In genomic region chr9:131419716-131420115, GRCh38 we compare ENCODE assay signal across 12 cellular contexts. TPM values are rescaled to one million over a fixed set of nuclear protein-coding genes. Genes with fewer than 3 reads are reported as not detected.
DNase-seq lines count a peak whose midpoint lies in the region; ATAC-seq and TF ChIP-seq lines count a peak whose summit lies in the region.
"Had no signal": no experiment of that assay in that cellular context is flagged by ENCODE, and none has a peak within 500 bp of the region (broad histone marks: within the 10 kb centered on the region; RNA-seq: fewer than 3 reads in every experiment).

No MANE protein-coding gene starts in this region.

- no peaks in the 10 kb centered on the region for H3K9me3 ChIP-seq in testis

- no peaks in the 10 kb centered on the region for H3K36me3 ChIP-seq in testis (ENCODE audit: low read depth, missing control alignments)

- H3K9me3 Mint-ChIP-seq in activated CD4-positive, alpha-beta T cell treated with anti-CD3 and anti-CD28 coated beads, Interleukin-2, amount 10 ng/mL, durations not matched to agents 7 days and 5 days = no peaks in the 10 kb centered on the region
- H3K9me3 Mint-ChIP-seq in activated CD8-positive, alpha-beta T cell treated with anti-CD3 and anti-CD28 coated beads for 36 hours = no peaks in the 10 kb centered on the region
- peaks cover 20% of the 10 kb centered on the region for H3K9me3 Mint-ChIP-seq in glutamatergic neuron (ENCODE audit: unreplicated experiment)
- no peaks in the 10 kb centered on the region for H3K9me3 Mint-ChIP-seq in stimulated activated memory B cell treated with anti-CD40 and anti-IgM and Interleukin-4, amounts not matched to agents 10 μg/mL and 1 μg/mL and 100 μg/mL, for 72 hours

- H3K27me3 ChIP-seq in testis = no peaks in the 10 kb centered on the region

- no peaks in the 10 kb centered on the region for H3K27me3 Mint-ChIP-seq in activated CD4-positive, alpha-beta T cell treated with anti-CD3 and anti-CD28 coated beads, Interleukin-2, amount 10 ng/mL, durations not matched to agents 7 days and 5 days
- no peaks in the 10 kb centered on the region for H3K27me3 Mint-ChIP-seq in activated CD8-positive, alpha-beta T cell treated with anti-CD3 and anti-CD28 coated beads for 36 hours
- peaks cover 11% of the 10 kb centered on the region for H3K27me3 Mint-ChIP-seq in glutamatergic neuron (ENCODE audit: unreplicated experiment)
- no peaks in the 10 kb centered on the region for H3K27me3 Mint-ChIP-seq in stimulated activated memory B cell treated with anti-CD40 and anti-IgM and Interleukin-4, amounts not matched to agents 10 μg/mL and 1 μg/mL and 100 μg/mL, for 72 hours

- no peak for TF ChIP-seq CTCF in activated CD8-positive, alpha-beta T cell treated with anti-CD3 and anti-CD28 coated beads for 36 hours (IDR thresholded peaks at IDR 0.05)
- no peak for TF ChIP-seq CTCF in glutamatergic neuron (IDR thresholded peaks at IDR 0.05; ENCODE audit: partially characterized antibody, unreplicated experiment)
- no peak for TF ChIP-seq CTCF in testis (IDR thresholded peaks at IDR 0.05)

- no peak for ATAC-seq in activated CD8-positive, alpha-beta T cell treated with anti-CD3 and anti-CD28 coated beads for 36 hours
- no peak for ATAC-seq in stimulated activated memory B cell treated with anti-CD40 and anti-IgM and Interleukin-4, amounts not matched to agents 10 μg/mL and 1 μg/mL and 100 μg/mL, for 72 hours
- ATAC-seq in GM18517 (IDR thresholded peaks at IDR 0.05; ENCODE audit: unreplicated experiment) = no peak

- 69 to 71% methylated on average over 7 to 12 of the region's 12 CpGs for WGBS in testis, 2 donors

- POLR2A ChIA-PET in activated CD4-positive, alpha-beta T cell treated with anti-CD3 and anti-CD28 coated beads, Interleukin-2, amount 10 ng/mL, durations not matched to agents 7 days and 5 days (lab: Charles Lee) = no interaction called here
- POLR2A ChIA-PET in activated CD8-positive, alpha-beta T cell treated with anti-CD3 and anti-CD28 coated beads for 36 hours (lab: Charles Lee) = interaction anchor here (1.0 to 3.7 kb wide), 3 partner anchors 11 to 28 kb away, joined by 3 to 23 read pairs (median 3); no protein-coding TSS in a partner anchor

- no peak for DNase-seq in activated CD4-positive, alpha-beta T cell treated with anti-CD3 and anti-CD28 coated beads, Interleukin-2, amount 10 ng/mL, durations not matched to agents 7 days and 5 days
- DNase-seq in activated CD4-positive, alpha-beta T cell treated with anti-CD3 and anti-CD28 coated beads, Interleukin-2, amount 50 U/mL, for 4 hours = no peak
- DNase-seq in activated CD8-positive, alpha-beta T cell treated with anti-CD3 and anti-CD28 coated beads for 36 hours = no peak
- DNase-seq in glutamatergic neuron (no peak), COR-L47 (lab: John Stamatoyannopoulos, UW) (no peak), testis (no peak)
- DNase-seq: activated CD4-positive, alpha-beta T cell treated with anti-CD3 and anti-CD28 coated beads for 4 hours; NCI-H1105 treated with DMSO at 0.1 percent for 48 hours; NCI-H446 treated with DMSO at 0.1 percent for 48 hours; SIG-M5 had no signal

- CTCF ChIA-PET in activated CD4-positive, alpha-beta T cell treated with anti-CD3 and anti-CD28 coated beads, Interleukin-2, amount 10 ng/mL, durations not matched to agents 7 days and 5 days (lab: Charles Lee) = no interaction called here
- CTCF ChIA-PET in activated CD8-positive, alpha-beta T cell treated with anti-CD3 and anti-CD28 coated beads for 36 hours (lab: Charles Lee) = interaction anchor here (1.1 kb wide), 1 partner anchor 40 kb away, joined by 3 read pairs; no protein-coding TSS in a partner anchor

- peaks cover 91% of the 10 kb centered on the region for H3K4me1 Mint-ChIP-seq in activated CD4-positive, alpha-beta T cell treated with anti-CD3 and anti-CD28 coated beads, Interleukin-2, amount 10 ng/mL, durations not matched to agents 7 days and 5 days
- peaks cover 86% of the 10 kb centered on the region for H3K4me1 Mint-ChIP-seq in activated CD8-positive, alpha-beta T cell treated with anti-CD3 and anti-CD28 coated beads for 36 hours (ENCODE audit: low read depth)
- H3K4me1 Mint-ChIP-seq in glutamatergic neuron (ENCODE audit: low read depth, unreplicated experiment) = peaks cover 71% of the 10 kb centered on the region
- H3K4me1 Mint-ChIP-seq in stimulated activated memory B cell treated with anti-CD40 and anti-IgM and Interleukin-4, amounts not matched to agents 10 μg/mL and 1 μg/mL and 100 μg/mL, for 72 hours = peaks cover 95% of the 10 kb centered on the region

- intact Hi-C loops in activated CD8-positive, alpha-beta T cell treated with anti-CD3 and anti-CD28 coated beads for 36 hours (cut with micrococcal nuclease) = no loop called here
- intact Hi-C loops in testis (cut with DNase I; ENCODE audit: low total_unique reads) = no loop called here

- peak overlapping the region; percentile 85 for H3K27ac Mint-ChIP-seq in activated CD4-positive, alpha-beta T cell treated with anti-CD3 and anti-CD28 coated beads, Interleukin-2, amount 10 ng/mL, durations not matched to agents 7 days and 5 days
- H3K27ac Mint-ChIP-seq in activated CD8-positive, alpha-beta T cell treated with anti-CD3 and anti-CD28 coated beads for 36 hours = peak overlapping the region; percentile 90
- H3K27ac Mint-ChIP-seq in glutamatergic neuron (ENCODE audit: unreplicated experiment) = peak overlapping the region; percentile 95
- peak overlapping the region; percentile 88 for H3K27ac Mint-ChIP-seq in stimulated activated memory B cell treated with anti-CD40 and anti-IgM and Interleukin-4, amounts not matched to agents 10 μg/mL and 1 μg/mL and 100 μg/mL, for 72 hours

- peaks cover 54% of the 10 kb centered on the region for H3K36me3 Mint-ChIP-seq in activated CD4-positive, alpha-beta T cell treated with anti-CD3 and anti-CD28 coated beads, Interleukin-2, amount 10 ng/mL, durations not matched to agents 7 days and 5 days (ENCODE audit: low read depth)
- H3K36me3 Mint-ChIP-seq in activated CD8-positive, alpha-beta T cell treated with anti-CD3 and anti-CD28 coated beads for 36 hours (ENCODE audit: low read depth) = peaks cover 26% of the 10 kb centered on the region
- no peaks in the 10 kb centered on the region for H3K36me3 Mint-ChIP-seq in glutamatergic neuron (ENCODE audit: unreplicated experiment)
- peaks cover 26% of the 10 kb centered on the region for H3K36me3 Mint-ChIP-seq in stimulated activated memory B cell treated with anti-CD40 and anti-IgM and Interleukin-4, amounts not matched to agents 10 μg/mL and 1 μg/mL and 100 μg/mL, for 72 hours

- peaks cover 82% of the 10 kb centered on the region for H3K4me1 ChIP-seq in testis

- peak overlapping the region in 1 of 2 donors; percentile 27 for H3K27ac ChIP-seq in testis

- H3K4me3 ChIP-seq in testis = no peak overlapping the region

- no peak for TF ChIP-seq POLR2A in testis (IDR thresholded peaks at IDR 0.05)

- H3K4me3 Mint-ChIP-seq in activated CD4-positive, alpha-beta T cell treated with anti-CD3 and anti-CD28 coated beads, Interleukin-2, amount 10 ng/mL, durations not matched to agents 7 days and 5 days = peak overlapping the region; percentile 45
- H3K4me3 Mint-ChIP-seq in activated CD8-positive, alpha-beta T cell treated with anti-CD3 and anti-CD28 coated beads for 36 hours = peak overlapping the region; percentile 28
- peak overlapping the region; percentile 72 for H3K4me3 Mint-ChIP-seq in glutamatergic neuron (ENCODE audit: unreplicated experiment)
- peak overlapping the region; percentile 70 for H3K4me3 Mint-ChIP-seq in stimulated activated memory B cell treated with anti-CD40 and anti-IgM and Interleukin-4, amounts not matched to agents 10 μg/mL and 1 μg/mL and 100 μg/mL, for 72 hours

RNA-seq across cellular contexts. Expression of gene PRRC2B, which starts 25.8 kb away (rescaled TPM):
- 100 to 1,000 TPM; 281 to 303 TPM for total RNA-seq in activated CD4-positive, alpha-beta T cell treated with anti-CD3 and anti-CD28 coated beads, Interleukin-2, amount 10 ng/mL, durations not matched to agents 7 days and 5 days
- 100 to 1,000 TPM; 134 to 141 TPM for total RNA-seq in activated CD8-positive, alpha-beta T cell treated with anti-CD3 and anti-CD28 coated beads for 36 hours
- total RNA-seq in glutamatergic neuron (ENCODE audit: unreplicated experiment) = 489 TPM
- 100 to 1,000 TPM; 175 to 213 TPM for total RNA-seq in testis
- polyA plus RNA-seq in testis (ENCODE audit: insufficient read depth, low read depth, low replicate concordance) = 111 TPM
